9 cellular contexts compared by ENCODE assay signal in the genomic region with DNA sequence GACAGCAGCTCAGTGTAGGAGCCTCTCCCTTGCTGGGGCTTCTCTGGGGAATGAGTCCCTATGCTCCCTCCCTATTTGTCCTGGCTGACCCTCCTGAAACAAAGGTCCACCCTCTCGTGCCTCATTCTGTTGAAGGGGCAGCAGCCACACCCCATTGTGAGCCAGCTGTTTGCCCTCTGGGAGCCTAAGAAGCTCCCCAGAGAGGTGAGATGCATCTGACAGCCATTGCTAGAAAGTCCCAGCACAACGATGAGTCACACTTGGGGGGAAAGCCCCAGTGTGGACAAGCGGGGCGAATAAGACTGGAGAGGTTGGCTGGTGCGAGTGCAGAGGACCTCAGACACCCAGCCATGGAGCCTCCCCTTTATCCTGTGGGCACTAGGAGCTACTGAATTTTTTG.
A peak's percentile ranks its signal among the peaks of the same experiment; 100 is the strongest.
DNase-seq lines count a peak whose midpoint lies in the region; ATAC-seq and TF ChIP-seq lines count a peak whose summit lies in the region.
"Had no signal": no experiment of that assay in that cellular context is flagged by ENCODE, and none has a peak within 500 bp of the region (broad histone marks: within the 10 kb centered on the region; RNA-seq: fewer than 3 reads in every experiment).

No MANE protein-coding gene starts in this region.

- no peak overlapping the region for H3K4me3 Mint-ChIP-seq in MCF 10A (ENCODE audit: unreplicated experiment)
- no peak overlapping the region for H3K4me3 Mint-ChIP-seq in stimulated activated naive B cell treated with anti-CD40 and anti-IgM and Interleukin-4, amounts not matched to agents 10 μg/mL and 1 μg/mL and 100 μg/mL, for 72 hours

- no peaks in the 10 kb centered on the region for H3K27me3 Mint-ChIP-seq in MCF 10A (ENCODE audit: insufficient read depth, unreplicated experiment)
- no peaks in the 10 kb centered on the region for H3K27me3 Mint-ChIP-seq in stimulated activated naive B cell treated with anti-CD40 and anti-IgM and Interleukin-4, amounts not matched to agents 10 μg/mL and 1 μg/mL and 100 μg/mL, for 72 hours

- no peak overlapping the region for H3K4me3 ChIP-seq in breast epithelium
- H3K4me3 ChIP-seq: BLaER1 had no signal

- BruUV-seq in MCF 10A (replicated peaks; lab: Mats Ljungman, UMichigan): no TSS peak

- H3K4me1 ChIP-seq in breast epithelium: no peaks in the 10 kb centered on the region

- H3K4me1 Mint-ChIP-seq in MCF 10A (ENCODE audit: insufficient read depth, unreplicated experiment): peaks cover 12% of the 10 kb centered on the region
- H3K4me1 Mint-ChIP-seq in stimulated activated naive B cell treated with anti-CD40 and anti-IgM and Interleukin-4, amounts not matched to agents 10 μg/mL and 1 μg/mL and 100 μg/mL, for 72 hours: peaks cover 9 to 21% of the 10 kb centered on the region in 2 donors

- POLR2A ChIA-PET in MCF 10A (lab: Yijun Ruan, JAX): interaction anchor here (0.6 to 2.1 kb wide), 9 partner anchors 10 to 198 kb away, joined by 3 to 7 read pairs (median 3); a partner anchor contains a TSS

- DNase-seq in MCF 10A (ENCODE audit: unreplicated experiment) (peak; percentile 74), breast epithelium (ENCODE audit: low spot score in 2 of 2) (no peak), SKM-1 (lab: John Stamatoyannopoulos, UW; ENCODE audit: unreplicated experiment) (no peak), HPDE6-E6E7 (ENCODE audit: extremely low spot score) (no peak), NCI-H524 (lab: John Stamatoyannopoulos, UW) (no peak)
- peak; percentile 15 for DNase-seq in activated T-helper 9 cell treated with anti-CD3 and anti-CD28 coated beads, Interleukin-2, amount 50 U/mL, for 16 hours (ENCODE audit: low read depth)
- peak; percentile 70 for DNase-seq in stimulated activated naive B cell treated with anti-CD40 and anti-IgM and Interleukin-4, amounts not matched to agents 10 μg/mL and 1 μg/mL and 100 μg/mL, for 72 hours

- CTCF ChIA-PET in MCF 10A (lab: Yijun Ruan, JAX): interaction anchor here (0.6 to 42.7 kb wide), 21 partner anchors 9 to 300 kb away, joined by 3 to 1621 read pairs (median 3); a partner anchor contains a TSS

- no peaks in the 10 kb centered on the region for H3K9me3 ChIP-seq in breast epithelium
- H3K9me3 ChIP-seq: BLaER1 had no signal

- H3K36me3 Mint-ChIP-seq in MCF 10A (ENCODE audit: insufficient read depth, unreplicated experiment): peaks cover 57% of the 10 kb centered on the region
- peaks cover 22 to 37% of the 10 kb centered on the region in 2 donors for H3K36me3 Mint-ChIP-seq in stimulated activated naive B cell treated with anti-CD40 and anti-IgM and Interleukin-4, amounts not matched to agents 10 μg/mL and 1 μg/mL and 100 μg/mL, for 72 hours

- H3K27me3 ChIP-seq in breast epithelium: no peaks in the 10 kb centered on the region
- H3K27me3 ChIP-seq: BLaER1 had no signal

- TF ChIP-seq POLR2A in breast epithelium (IDR thresholded peaks at IDR 0.05): no peak

- intact Hi-C loops in MCF 10A (cut with micrococcal nuclease): loop anchor here (10.0 kb wide), 1 partner anchor 523 kb away; a partner anchor contains a TSS
- intact Hi-C loops in breast epithelium (cut with DNase I; ENCODE audit: low total_unique reads): loop anchor here (10.0 kb wide), 1 partner anchor 153 kb away; no protein-coding TSS in a partner anchor

- H3K27ac Mint-ChIP-seq in MCF 10A (ENCODE audit: low read depth, unreplicated experiment): peak overlapping the region; percentile 42
- peak overlapping the region; percentile 84 for H3K27ac Mint-ChIP-seq in stimulated activated naive B cell treated with anti-CD40 and anti-IgM and Interleukin-4, amounts not matched to agents 10 μg/mL and 1 μg/mL and 100 μg/mL, for 72 hours

- ATAC-seq in HG03175 (IDR thresholded peaks at IDR 0.05; ENCODE audit: unreplicated experiment): peak; percentile 63
- ATAC-seq in stimulated activated naive B cell treated with anti-CD40 and anti-IgM and Interleukin-4, amounts not matched to agents 10 μg/mL and 1 μg/mL and 100 μg/mL, for 72 hours (replicated peaks): peak; percentile 94 to 97

- H3K36me3 ChIP-seq in breast epithelium: no peaks in the 10 kb centered on the region

- no peak overlapping the region for H3K27ac ChIP-seq in breast epithelium
- H3K27ac ChIP-seq: BLaER1 had no signal

- H3K9me3 Mint-ChIP-seq in MCF 10A (ENCODE audit: unreplicated experiment): no peaks in the 10 kb centered on the region
- H3K9me3 Mint-ChIP-seq in stimulated activated naive B cell treated with anti-CD40 and anti-IgM and Interleukin-4, amounts not matched to agents 10 μg/mL and 1 μg/mL and 100 μg/mL, for 72 hours: no peaks in the 10 kb centered on the region

- TF ChIP-seq CTCF in MCF 10A (IDR thresholded peaks at IDR 0.05; ENCODE audit: unreplicated experiment) (no peak), breast epithelium (IDR thresholded peaks at IDR 0.05) (no peak)

Comparison
In these comparisons a context has a peak if more than half of its experiments do, and no peak if none do; other contexts are left out.
1. DNase-seq: peak in MCF 10A (single experiment), activated T-helper 9 cell treated with anti-CD3 and anti-CD28 coated beads, Interleukin-2, amount 50 U/mL, for 16 hours (single experiment) and stimulated activated naive B cell treated with anti-CD40 and anti-IgM and Interleukin-4, amounts not matched to agents 10 μg/mL and 1 μg/mL and 100 μg/mL, for 72 hours (single experiment); none in breast epithelium (0 of 2), SKM-1 (single experiment), HPDE6-E6E7 (single experiment) and NCI-H524 (0 of 2).